6 cellular contexts compared by ENCODE assay signal in the genomic region with DNA sequence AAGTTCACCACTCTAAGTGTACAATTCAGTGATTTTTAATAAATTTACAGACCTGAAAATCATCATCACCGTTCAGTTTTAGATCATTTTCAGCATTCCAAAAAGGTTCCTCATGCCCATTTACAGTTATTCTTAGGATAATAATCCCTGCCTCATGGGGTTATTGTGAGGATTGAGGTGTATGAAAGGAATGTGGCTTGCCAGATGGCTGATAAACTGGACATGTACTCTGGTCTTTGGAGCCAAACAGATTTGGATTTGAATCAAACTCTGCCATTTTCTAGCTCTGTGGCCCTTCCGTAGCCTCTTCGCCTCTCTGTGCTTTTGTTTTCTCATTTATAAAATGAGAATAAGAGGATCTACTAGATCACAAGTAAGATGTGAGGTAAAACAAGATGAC. TPM values are rescaled to one million over a fixed set of nuclear protein-coding genes. Genes with fewer than 3 reads are reported as not detected.
"Had no signal": no experiment of that assay in that cellular context is flagged by ENCODE, and none has a peak within 500 bp of the region (broad histone marks: within the 10 kb centered on the region; RNA-seq: fewer than 3 reads in every experiment).

No MANE protein-coding gene starts in this region.

- H3K4me3 ChIP-seq: GM23248, K562 had no signal

- ATAC-seq: K562 had no signal

- DNase-seq: GM23248, H9, HCEC 1CT, IMR-90, KG1 had no signal

RNA-seq across cellular contexts. Expression of a gene that starts 53.9 kb away (rescaled TPM):
- total RNA-seq: GM23248 had no signal
